Comparison of ENCODE assay signal across 15 cellular contexts in the genomic region with DNA sequence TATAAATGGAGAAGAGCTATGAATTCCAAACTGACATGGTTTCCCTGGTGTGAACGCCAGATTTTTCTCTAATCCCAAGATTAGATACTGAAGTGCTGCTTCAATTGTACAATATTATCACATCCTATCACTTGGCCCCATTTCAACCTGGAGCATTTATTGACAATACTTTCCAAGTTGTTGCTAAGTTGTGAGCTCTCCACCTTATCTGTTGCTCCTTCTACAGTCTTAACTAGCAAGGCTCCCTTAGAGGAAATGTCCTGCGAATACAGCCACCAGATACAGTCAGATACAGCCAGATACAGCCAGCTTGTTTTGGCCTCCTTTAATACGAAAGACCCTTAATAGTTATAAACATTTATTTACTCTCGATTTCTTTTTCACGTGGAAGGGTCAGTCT.
"Had no signal": no experiment of that assay in that cellular context is flagged by ENCODE, and none has a peak within 500 bp of the region (broad histone marks: within the 10 kb centered on the region; RNA-seq: fewer than 3 reads in every experiment).

No MANE protein-coding gene starts in this region.

- H3K27me3 ChIP-seq: gastrocnemius medialis, sigmoid colon, suprapubic skin, thyroid gland, upper lobe of left lung, uterus had no signal

- H3K27ac ChIP-seq: gastrocnemius medialis, sigmoid colon, suprapubic skin, thyroid gland, upper lobe of left lung had no signal

- H3K4me1 ChIP-seq: gastrocnemius medialis, suprapubic skin, thyroid gland, upper lobe of left lung, uterus had no signal

- H3K9me3 ChIP-seq: gastrocnemius medialis, sigmoid colon, suprapubic skin, thyroid gland, upper lobe of left lung, uterus had no signal

- H3K4me3 ChIP-seq: gastrocnemius medialis, sigmoid colon, skin epidermis, suprapubic skin, thyroid gland, upper lobe of left lung, uterus had no signal

- H3K36me3 ChIP-seq: gastrocnemius medialis, sigmoid colon, suprapubic skin, thyroid gland, upper lobe of left lung, uterus had no signal

- DNase-seq: endodermal cell; gastrocnemius medialis; glutamatergic neuron; left colon; naive thymus-derived CD4-positive, alpha-beta T cell; nephron progenitor cell; posterior cingulate gyrus; sigmoid colon; stimulated activated CD4-positive, alpha-beta T cell treated with anti-CD3 and anti-CD28 coated beads, Interleukin-2, amount 100 ng/mL, for 24 hours; stimulated activated naive CD4-positive, alpha-beta T cell treated with Interleukin-2 at 50 U/mL for 16 hours; thyroid gland; upper lobe of left lung; uterus had no signal
